Comparison of ENCODE assay signal across 12 cellular contexts in genomic region chr14:50961606-50962259, GRCh38. TPM values are rescaled to one million over a fixed set of nuclear protein-coding genes. Genes with fewer than 3 reads are reported as not detected.
DNase-seq lines count a peak whose midpoint lies in the region; ATAC-seq and TF ChIP-seq lines count a peak whose summit lies in the region.
"Had no signal": no experiment of that assay in that cellular context is flagged by ENCODE, and none has a peak within 500 bp of the region (broad histone marks: within the 10 kb centered on the region; RNA-seq: fewer than 3 reads in every experiment).

No MANE protein-coding gene starts in this region.

- TF ChIP-seq CTCF in Panc1 (IDR thresholded peaks at IDR 0.05) = no peak
- no peak for TF ChIP-seq CTCF in esophagus squamous epithelium (IDR thresholded peaks at IDR 0.05)
- TF ChIP-seq CTCF in parathyroid adenoma (IDR thresholded peaks at IDR 0.05) = no peak
- no peak for TF ChIP-seq CTCF in glutamatergic neuron (IDR thresholded peaks at IDR 0.05; ENCODE audit: partially characterized antibody, unreplicated experiment)

- H2AFZ ChIP-seq in parathyroid adenoma = peak overlapping the region; percentile 81

- H3K4me3 ChIP-seq in Panc1 (ENCODE audit: low read depth in 2 of 2, low read length in 2 of 2) (no peak overlapping the region), esophagus squamous epithelium (no peak overlapping the region), parathyroid adenoma (ENCODE audit: low read depth, low read length) (peak overlapping the region; percentile 1)

- H3K4me1 ChIP-seq in Panc1 (ENCODE audit: control insufficient read depth, insufficient read depth, low read length) (peaks cover 5% of the 10 kb centered on the region), esophagus squamous epithelium (peaks cover 14 to 44% (median 27%) of the 10 kb centered on the region in 3 donors), parathyroid adenoma (peaks cover 12% of the 10 kb centered on the region)

- H3K27ac ChIP-seq in Panc1 (ENCODE audit: low read length) (no peak overlapping the region), esophagus squamous epithelium (peak overlapping the region in 3 of 4 donors; percentile 0 to 61 (median 32)), parathyroid adenoma (peak overlapping the region; percentile 58)
- H3K27ac ChIP-seq: WERI-Rb-1 had no signal

- H3K27me3 ChIP-seq in Panc1 (ENCODE audit: control insufficient read depth, insufficient read depth, low read length) (no peaks in the 10 kb centered on the region), esophagus squamous epithelium (no peaks in the 10 kb centered on the region), parathyroid adenoma (ENCODE audit: control insufficient read depth, insufficient read depth, low read length) (no peaks in the 10 kb centered on the region)

- H3K79me2 ChIP-seq in parathyroid adenoma = no peaks in the 10 kb centered on the region

- WGBS in esophagus squamous epithelium, 2 donors = 9 to 10% methylated on average over 3 of the region's 3 CpGs

- H3K4me2 ChIP-seq in parathyroid adenoma (ENCODE audit: low read length) = peak overlapping the region; percentile 67

- TF ChIP-seq POLR2A in esophagus squamous epithelium (IDR thresholded peaks at IDR 0.05) = no peak

- no peaks in the 10 kb centered on the region for H3K9me3 ChIP-seq in Panc1 (ENCODE audit: control insufficient read depth, insufficient read depth, low read depth, low read length)
- H3K9me3 ChIP-seq in esophagus squamous epithelium = no peaks in the 10 kb centered on the region
- H3K9me3 ChIP-seq in parathyroid adenoma (ENCODE audit: control insufficient read depth, low read length) = no peaks in the 10 kb centered on the region

- CTCF ChIA-PET in Panc1 (lab: Charles Lee) = no interaction called here

- intact Hi-C loops in Panc1 (cut with micrococcal nuclease; ENCODE audit: unreplicated experiment) (no loop called here), esophagus squamous epithelium (cut with DNase I) (no loop called here), posterior cingulate gyrus (cut with DNase I) (no loop called here)

- peaks cover 6% of the 10 kb centered on the region for H3K9me3 Mint-ChIP-seq in glutamatergic neuron (ENCODE audit: unreplicated experiment)

- ATAC-seq in Panc1 = peak; percentile 80

- H3K4me1 Mint-ChIP-seq in glutamatergic neuron (ENCODE audit: low read depth, unreplicated experiment) = no peaks in the 10 kb centered on the region

- H3K36me3 ChIP-seq in Panc1 (ENCODE audit: control insufficient read depth, insufficient read depth, low read length) (no peaks in the 10 kb centered on the region), esophagus squamous epithelium (no peaks in the 10 kb centered on the region), parathyroid adenoma (ENCODE audit: control insufficient read depth, insufficient read depth, low read length) (no peaks in the 10 kb centered on the region)
- H3K36me3 ChIP-seq: WERI-Rb-1 had no signal

- no TSS peak for BruUV-seq in Panc1 (replicated peaks; lab: Mats Ljungman, UMichigan)

- H3K27me3 Mint-ChIP-seq in glutamatergic neuron (ENCODE audit: unreplicated experiment) = peaks cover 1% of the 10 kb centered on the region

- DNase-seq in AG20443 (ENCODE audit: low spot score) = peak; percentile 18
- peak; percentile 62 for DNase-seq in Panc1 (ENCODE audit: low read depth, low spot score)
- DNase-seq in esophagus squamous epithelium (lab: John Stamatoyannopoulos, UW) = no peak
- no peak for DNase-seq in NCI-H345 treated with DMSO at 0.1 percent for 48 hours (lab: John Stamatoyannopoulos, UW; ENCODE audit: unreplicated experiment)
- DNase-seq in glutamatergic neuron = no peak
- no peak for DNase-seq in posterior cingulate gyrus
- no peak for DNase-seq in cortex of kidney (lab: John Stamatoyannopoulos, UW)
- DNase-seq: amniotic stem cell; NCI-H1930; stimulated activated CD4-positive, alpha-beta T cell treated with anti-CD3 and anti-CD28 coated beads, Interleukin-4, amount 100 ng/mL, for 1 hour; WERI-Rb-1 had no signal

- POLR2A ChIA-PET in Panc1 (lab: Charles Lee) = no interaction called here

- in situ Hi-C loops in Panc1 (cut with HindIII; ENCODE audit: low pct_unique_long_range_greater_than_20kb, low sequenced_read_pairs) = no loop called here

- no peak overlapping the region for H3K4me3 Mint-ChIP-seq in glutamatergic neuron (ENCODE audit: unreplicated experiment)

- no peak overlapping the region for H3K27ac Mint-ChIP-seq in glutamatergic neuron (ENCODE audit: unreplicated experiment)

- H3K36me3 Mint-ChIP-seq in glutamatergic neuron (ENCODE audit: unreplicated experiment) = no peaks in the 10 kb centered on the region

- H3K9ac ChIP-seq in parathyroid adenoma = no peak overlapping the region

RNA-seq across cellular contexts. Expression of gene PYGL, which starts 17.4 kb away (rescaled TPM):
- total RNA-seq in Panc1 (2021; ENCODE audit: unreplicated experiment) (23.0 TPM), esophagus squamous epithelium (100 to 1,000 TPM in 2 of 4 donors, 10 to 100 TPM in 2; 69.7 to 158 (median 91.0) TPM), glutamatergic neuron (ENCODE audit: unreplicated experiment) (1.2 TPM)
- polyA plus RNA-seq in Panc1 (2012; ENCODE audit: insufficient read length) = 25.1 TPM

Comparison
In these comparisons a context has a peak if more than half of its experiments do, and no peak if none do; other contexts are left out.
1. DNase-seq: peak in AG20443 (single experiment) and Panc1 (single experiment); none in esophagus squamous epithelium (single experiment), NCI-H345 treated with DMSO at 0.1 percent for 48 hours (single experiment), glutamatergic neuron (single experiment), posterior cingulate gyrus (0 of 10) and cortex of kidney (single experiment).
2. RNA of gene PYGL, which starts 17.4 kb away (total RNA-seq): 69.7 to 158 TPM in esophagus squamous epithelium and 23.0 TPM in Panc1 (single experiment); 1.2 TPM in glutamatergic neuron (single experiment); every median in the first group is over 10 times any median in the second.